In the genomic region with DNA sequence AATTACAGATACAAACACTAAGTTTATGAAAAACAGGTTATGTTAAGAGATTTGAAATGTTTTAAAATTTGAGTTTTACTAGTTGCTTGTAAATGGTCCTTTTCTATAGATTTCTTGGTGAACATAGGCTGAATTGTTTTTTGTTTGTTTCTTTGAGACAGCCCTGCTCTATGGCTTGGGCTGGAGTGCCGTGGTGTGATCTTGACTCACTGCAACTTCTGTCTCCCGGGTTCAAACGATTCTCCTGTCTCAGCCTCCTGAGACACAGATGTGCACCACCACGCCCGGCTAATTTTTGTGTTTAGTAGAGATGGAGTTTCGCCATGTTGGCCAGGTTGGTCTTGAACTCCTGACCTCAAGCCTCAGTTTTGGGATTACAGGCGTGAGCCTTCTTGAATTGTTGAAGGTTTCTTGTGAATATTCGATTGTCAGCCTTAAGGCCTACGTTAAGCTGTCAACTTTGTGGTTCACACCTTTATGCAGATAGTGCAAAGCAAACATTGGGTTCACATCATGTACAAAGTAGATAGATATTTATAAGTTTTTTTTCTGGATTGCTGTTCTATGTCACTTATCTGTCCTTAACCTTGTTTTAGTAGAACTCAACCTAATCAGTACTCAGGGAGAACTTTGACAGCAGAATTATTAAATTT, we compare ENCODE assay signal across 18 cellular contexts. TPM values are rescaled to one million over a fixed set of nuclear protein-coding genes. Genes with fewer than 3 reads are reported as not detected.
A peak's percentile ranks its signal among the peaks of the same experiment; 100 is the strongest.
DNase-seq lines count a peak whose midpoint lies in the region; ATAC-seq, FAIRE-seq and TF ChIP-seq lines count a peak whose summit lies in the region.
"Had no signal": no experiment of that assay in that cellular context is flagged by ENCODE, and none has a peak within 500 bp of the region (broad histone marks: within the 10 kb centered on the region; RNA-seq: fewer than 3 reads in every experiment).

No MANE protein-coding gene starts in this region.

- no peak for DNase-seq in activated naive CD4-positive, alpha-beta T cell treated with anti-CD3 and anti-CD28 coated beads, Interleukin-2, amount 50 U/mL, for 72 hours (ENCODE audit: low spot score in 2 of 2)
- DNase-seq in GM12878 (ENCODE audit: low read depth, low spot score) (no peak), SKM-1 (lab: John Stamatoyannopoulos, UW; ENCODE audit: unreplicated experiment) (no peak), brain microvascular endothelial cell (no peak)
- no peak for DNase-seq in naive thymus-derived CD4-positive, alpha-beta T cell
- DNase-seq in effector CD8-positive, alpha-beta T cell (lab: John Stamatoyannopoulos, UW) = no peak
- DNase-seq: DMS79 treated with DMSO at 0.1 percent for 48 hours, NCI-H1417 treated with DMSO at 0.1 percent for 48 hours, NCI-H2029, NCI-H2171 treated with DMSO at 0.1 percent for 48 hours, NCI-H82, Peyer's patch had no signal

- ATAC-seq in activated naive CD4-positive, alpha-beta T cell treated with anti-CD3 and anti-CD28 coated beads, Interleukin-2, amount 50 U/mL, for 72 hours = no peak
- no peak for ATAC-seq in GM12878
- peak; percentile 61 for ATAC-seq in naive thymus-derived CD4-positive, alpha-beta T cell
- ATAC-seq in HG03439 (IDR thresholded peaks at IDR 0.05; ENCODE audit: unreplicated experiment) = no peak

- no TSS peak for BruUV-seq in GM12878 (replicated peaks; lab: Mats Ljungman, UMichigan)

- no peaks in the 10 kb centered on the region for H3K4me1 ChIP-seq in GM12878 (ENCODE audit: control insufficient read depth, insufficient read depth, low read length)
- peaks cover 21 to 32% of the 10 kb centered on the region in 2 donors for H3K4me1 ChIP-seq in naive thymus-derived CD4-positive, alpha-beta T cell (ENCODE audit: control insufficient read depth in 2 of 2, insufficient read depth in 2 of 2, low read length in 2 of 2)
- H3K4me1 ChIP-seq: Peyer's patch had no signal

- H3K79me2 ChIP-seq in GM12878 (ENCODE audit: control insufficient read depth, insufficient read depth, low read length) = peaks cover 95% of the 10 kb centered on the region

- H3K9me3 Mint-ChIP-seq in activated naive CD4-positive, alpha-beta T cell treated with anti-CD3 and anti-CD28 coated beads, Interleukin-2, amount 50 U/mL, for 24 hours = no peaks in the 10 kb centered on the region
- no peaks in the 10 kb centered on the region for H3K9me3 Mint-ChIP-seq in activated naive CD4-positive, alpha-beta T cell treated with anti-CD3 and anti-CD28 coated beads, Interleukin-2, amount 50 U/mL, for 72 hours
- H3K9me3 Mint-ChIP-seq in naive thymus-derived CD4-positive, alpha-beta T cell = peaks cover 0 to 2% (median 0%) of the 10 kb centered on the region in 11 donors
- H3K9me3 Mint-ChIP-seq: IgD-negative memory B cell had no signal

- no peak overlapping the region for H3K4me3 Mint-ChIP-seq in activated naive CD4-positive, alpha-beta T cell treated with anti-CD3 and anti-CD28 coated beads, Interleukin-2, amount 50 U/mL, for 24 hours
- peak overlapping the region in 4 of 10 donors; percentile 10 to 42 (median 12) for H3K4me3 Mint-ChIP-seq in naive thymus-derived CD4-positive, alpha-beta T cell
- H3K4me3 Mint-ChIP-seq: IgD-negative memory B cell had no signal

- H3K27ac Mint-ChIP-seq in activated naive CD4-positive, alpha-beta T cell treated with anti-CD3 and anti-CD28 coated beads, Interleukin-2, amount 50 U/mL, for 24 hours = peak overlapping the region; percentile 5
- no peak overlapping the region for H3K27ac Mint-ChIP-seq in activated naive CD4-positive, alpha-beta T cell treated with anti-CD3 and anti-CD28 coated beads, Interleukin-2, amount 50 U/mL, for 72 hours
- peak overlapping the region in 2 of 9 donors; percentile 17 to 36 for H3K27ac Mint-ChIP-seq in naive thymus-derived CD4-positive, alpha-beta T cell
- H3K27ac Mint-ChIP-seq: IgD-negative memory B cell had no signal

- peaks cover 12% of the 10 kb centered on the region for H3K36me3 Mint-ChIP-seq in activated naive CD4-positive, alpha-beta T cell treated with anti-CD3 and anti-CD28 coated beads, Interleukin-2, amount 50 U/mL, for 24 hours
- H3K36me3 Mint-ChIP-seq in activated naive CD4-positive, alpha-beta T cell treated with anti-CD3 and anti-CD28 coated beads, Interleukin-2, amount 50 U/mL, for 72 hours = peaks cover 11 to 31% of the 10 kb centered on the region in 2 donors
- peaks cover 0 to 37% (median 17%) of the 10 kb centered on the region in 5 donors for H3K36me3 Mint-ChIP-seq in naive thymus-derived CD4-positive, alpha-beta T cell

- POLR2A ChIA-PET in GM12878 (lab: Charles Lee) = no interaction called here
- POLR2A ChIA-PET in naive thymus-derived CD4-positive, alpha-beta T cell (lab: Charles Lee) = no interaction called here

- TF ChIP-seq CTCF in GM12878 (IDR thresholded peaks at IDR 0.05 in 2 of 3, conservative IDR thresholded peaks at IDR 0.05 in 1 of 3; ENCODE audit: control insufficient read depth in 2 of 3, extremely low read depth in 1 of 3, insufficient read depth in 1 of 3, low read depth in 3 of 3, low read length in 3 of 3) (no peak), brain microvascular endothelial cell (IDR thresholded peaks at IDR 0.05; ENCODE audit: low read depth, low read length, missing control alignments) (no peak)

- H2AFZ ChIP-seq in GM12878 (ENCODE audit: control insufficient read depth, low read depth, low read length) = no peak overlapping the region

- 84% methylated on average over 9 of the region's 9 CpGs for WGBS in GM12878 (ENCODE audit: insufficient coverage, insufficient replicate concordance, low lambda C conversion rate, missing lambda C conversion rate)

- no peak overlapping the region for H3K4me3 ChIP-seq in GM12878
- no peak overlapping the region for H3K4me3 ChIP-seq in naive thymus-derived CD4-positive, alpha-beta T cell (ENCODE audit: low read length)
- no peak overlapping the region for H3K4me3 ChIP-seq in brain microvascular endothelial cell (ENCODE audit: low read depth, low read length)
- H3K4me3 ChIP-seq: Peyer's patch had no signal

- H3K27ac ChIP-seq in GM12878 (ENCODE audit: control insufficient read depth, insufficient read depth) = no peak overlapping the region
- no peak overlapping the region for H3K27ac ChIP-seq in naive thymus-derived CD4-positive, alpha-beta T cell (ENCODE audit: low read depth, low read length)
- no peak overlapping the region for H3K27ac ChIP-seq in brain microvascular endothelial cell
- H3K27ac ChIP-seq: Peyer's patch had no signal

- CTCF ChIA-PET in GM12878 (lab: Yijun Ruan, JAX) = interaction anchor here (1.7 kb wide), 1 partner anchor 10 kb away, joined by 5 read pairs; no protein-coding TSS in a partner anchor
- CTCF ChIA-PET in naive thymus-derived CD4-positive, alpha-beta T cell (lab: Charles Lee) = no interaction called here

- no peak overlapping the region for H3K4me2 ChIP-seq in GM12878 (ENCODE audit: control insufficient read depth, insufficient read depth)

- in situ Hi-C loops in GM12878 (cut with MboI) = no loop called here
- in situ Hi-C loops in brain microvascular endothelial cell (cut with HindIII; ENCODE audit: low pct_ligation_motif_present, low sequenced_read_pairs) = no loop called here

- no peaks in the 10 kb centered on the region for H3K9me3 ChIP-seq in GM12878 (replicated peaks; ENCODE audit: control insufficient read depth, insufficient read depth, low read length)
- no peaks in the 10 kb centered on the region for H3K9me3 ChIP-seq in naive thymus-derived CD4-positive, alpha-beta T cell (ENCODE audit: control insufficient read depth in 2 of 3, low read length in 3 of 3)
- H3K9me3 ChIP-seq: Peyer's patch had no signal

- no peak for TF ChIP-seq EP300 in GM12878 (IDR thresholded peaks at IDR 0.05; ENCODE audit: borderline replicate concordance in 1 of 2, control insufficient read depth in 1 of 2, low read depth in 2 of 2, low read length in 2 of 2)

- intact Hi-C loops in GM12878 (cut with micrococcal nuclease; ENCODE audit: unreplicated experiment) = no loop called here
- intact Hi-C loops in naive thymus-derived CD4-positive, alpha-beta T cell (cut with micrococcal nuclease) = loop anchor here in 1 of 2 donors (1.0 to 2.0 kb wide), 2 partner anchors 10 to 14 kb away; no protein-coding TSS in a partner anchor

- TF ChIP-seq POLR2A in GM12878 (IDR thresholded peaks at IDR 0.05; ENCODE audit: low read depth, low read length) = no peak

- RAD21 ChIA-PET in GM12878 (lab: Charles Lee; ENCODE audit: unreplicated experiment) = no interaction called here

- peaks cover 80% of the 10 kb centered on the region for H3K4me1 Mint-ChIP-seq in activated naive CD4-positive, alpha-beta T cell treated with anti-CD3 and anti-CD28 coated beads, Interleukin-2, amount 50 U/mL, for 24 hours
- H3K4me1 Mint-ChIP-seq in naive thymus-derived CD4-positive, alpha-beta T cell = peaks cover 27 to 86% (median 77%) of the 10 kb centered on the region in 7 donors

- H3K27me3 Mint-ChIP-seq in activated naive CD4-positive, alpha-beta T cell treated with anti-CD3 and anti-CD28 coated beads, Interleukin-2, amount 50 U/mL, for 24 hours = no peaks in the 10 kb centered on the region
- no peaks in the 10 kb centered on the region for H3K27me3 Mint-ChIP-seq in naive thymus-derived CD4-positive, alpha-beta T cell
- H3K27me3 Mint-ChIP-seq: IgD-negative memory B cell had no signal

- H4K20me1 ChIP-seq in GM12878 (ENCODE audit: control insufficient read depth, insufficient read depth) = no peaks in the 10 kb centered on the region

- TF ChIP-seq RAD21 in GM12878 (IDR thresholded peaks at IDR 0.05; ENCODE audit: insufficient read depth, low read depth, low read length) = no peak

- SMC1A ChIA-PET in GM12878 (lab: Charles Lee; ENCODE audit: uncharacterized antibody, unreplicated experiment) = interaction anchor here (1.0 to 2.7 kb wide), 3 partner anchors 10 to 56 kb away, joined by 3 to 17 read pairs (median 4); no protein-coding TSS in a partner anchor

- no peak for FAIRE-seq in GM12878 (lab: Jason Lieb, UNC)
- FAIRE-seq: D721Med, G401.6, H1 had no signal

- no peak overlapping the region for H3K9ac ChIP-seq in GM12878 (ENCODE audit: control insufficient read depth, insufficient read depth, low read length)

- H3K36me3 ChIP-seq in GM12878 (ENCODE audit: control insufficient read depth in 2 of 2, insufficient read depth in 2 of 2, low read length in 1 of 2) (peaks cover 0 to 34% of the 10 kb centered on the region in 2 experiments), brain microvascular endothelial cell (replicated peaks) (peaks cover 2% of the 10 kb centered on the region)
- H3K36me3 ChIP-seq in naive thymus-derived CD4-positive, alpha-beta T cell (ENCODE audit: control insufficient read depth in 2 of 3, insufficient read depth in 3 of 3, low read length in 3 of 3) = peaks cover 0 to 9% (median 0%) of the 10 kb centered on the region in 3 experiments

- H3K27me3 ChIP-seq in GM12878 (replicated peaks in 1 of 2; ENCODE audit: control insufficient read depth in 2 of 2, insufficient read depth in 2 of 2, low read length in 1 of 2) (no peaks in the 10 kb centered on the region), brain microvascular endothelial cell (replicated peaks) (no peaks in the 10 kb centered on the region)
- no peaks in the 10 kb centered on the region for H3K27me3 ChIP-seq in naive thymus-derived CD4-positive, alpha-beta T cell (ENCODE audit: control insufficient read depth in 2 of 2, insufficient read depth in 2 of 2, low read length in 2 of 2)
- H3K27me3 ChIP-seq: Peyer's patch had no signal

RNA-seq across cellular contexts. Expression of a gene that starts 26.2 kb away (rescaled TPM):
- 10 to 100 TPM; 73.1 to 97.4 TPM for total RNA-seq in activated naive CD4-positive, alpha-beta T cell treated with anti-CD3 and anti-CD28 coated beads, Interleukin-2, amount 50 U/mL, for 72 hours
- total RNA-seq in GM12878 (2013; cell fraction: nucleolus; rRNA removed) = 409 and 421 TPM in 2 replicates
- total RNA-seq in GM12878 (2014; rRNA removed) (43.4 and 49.4 TPM in 2 replicates), GM12878 (2014; rRNA removed; fragmentation: Illumina TruSeq; extraction: Trizol) (45.0 and 46.2 TPM in 2 replicates), GM12878 (2021) (42.8 and 44.4 TPM in 2 replicates)
- polyA plus RNA-seq in GM12878 (2011; ENCODE audit: low read depth) = 27.8 TPM
- polyA plus RNA-seq in GM12878 (2011; rRNA removed) (95.8 and 129 TPM in 2 replicates), GM12878 (2014; fragmentation: Illumina TruSeq; extraction: Trizol) (48.0 and 53.4 TPM in 2 replicates), GM12878 (2014; fragmentation: Nextera tagmentation; extraction: Ambion mirVana) (10 to 100 TPM; 11.2 to 14.2 TPM), GM12878 (2014; rRNA removed) (42.2 and 43.7 TPM in 2 replicates), GM12878 (2016; fragmentation: Nextera tagmentation; extraction: Ambion mirVana) (10 to 100 TPM; 16.4 to 29.7 TPM)
- 41.1 and 49.9 TPM in 2 replicates for polyA plus RNA-seq in GM12878 (2011; cell fraction: cytosol; rRNA removed)
- polyA plus RNA-seq in GM12878 (2011; cell fraction: nucleus; rRNA removed) = 213 and 215 TPM in 2 replicates
- polyA plus RNA-seq in GM12878 (2012) = 37.5 and 49.9 TPM in 2 replicates
- 82.6 and 83.4 TPM in 2 replicates for polyA minus RNA-seq in GM12878 (2011; rRNA and poly(A)+ RNA removed)
- 22.6 and 23.7 TPM in 2 replicates for polyA minus RNA-seq in GM12878 (2011; cell fraction: cytosol; rRNA and poly(A)+ RNA removed)
- 114 and 160 TPM in 2 replicates for polyA minus RNA-seq in GM12878 (2011; cell fraction: nucleus; rRNA and poly(A)+ RNA removed)
- total RNA-seq in naive thymus-derived CD4-positive, alpha-beta T cell = 100 to 1,000 TPM in 3 of 5 experiments, 10 to 100 TPM in 2; 78.7 to 117 (median 111) TPM
- polyA plus RNA-seq in naive thymus-derived CD4-positive, alpha-beta T cell = 10 to 100 TPM; 11.4 to 12.8 TPM
